17 cellular contexts compared by ENCODE assay signal in the genomic region with DNA sequence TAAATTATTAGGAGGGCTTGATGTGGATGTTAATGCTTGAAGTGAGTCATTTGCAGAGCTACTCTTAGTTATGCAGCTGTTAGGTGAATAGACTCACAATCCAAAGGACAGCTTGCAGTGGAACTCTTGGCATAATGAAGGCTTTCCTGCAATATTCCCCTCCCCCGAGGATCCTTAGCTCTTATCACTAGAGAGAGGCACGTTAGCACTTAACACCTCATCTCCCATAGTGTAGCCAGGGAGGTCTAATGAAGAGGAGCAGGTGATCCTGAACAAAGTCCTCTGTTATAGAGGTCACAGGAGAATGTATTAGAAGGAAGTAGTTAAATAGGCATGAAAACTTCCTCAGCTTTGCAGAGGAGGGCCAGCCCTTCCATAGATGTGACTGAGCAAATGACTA.
DNase-seq lines count a peak whose midpoint lies in the region; ATAC-seq and TF ChIP-seq lines count a peak whose summit lies in the region.
"Had no signal": no experiment of that assay in that cellular context is flagged by ENCODE, and none has a peak within 500 bp of the region (broad histone marks: within the 10 kb centered on the region; RNA-seq: fewer than 3 reads in every experiment).

No MANE protein-coding gene starts in this region.

- H3K9me3 ChIP-seq in OCI-LY7 (ENCODE audit: low read length): no peaks in the 10 kb centered on the region

- CTCF ChIA-PET in WTC11 (lab: Charles Lee) (no interaction called here), OCI-LY7 (lab: Charles Lee; ENCODE audit: unreplicated experiment) (no interaction called here)

- peak; percentile 43 for ATAC-seq in WTC11
- no peak for ATAC-seq in naive thymus-derived CD8-positive, alpha-beta T cell

- no peaks in the 10 kb centered on the region for H3K27me3 Mint-ChIP-seq in WTC11 (ENCODE audit: low read depth)
- no peaks in the 10 kb centered on the region for H3K27me3 Mint-ChIP-seq in naive thymus-derived CD8-positive, alpha-beta T cell
- H3K27me3 Mint-ChIP-seq: IgD-negative memory B cell had no signal

- DNase-seq in NCI-H82 (lab: John Stamatoyannopoulos, UW) (peak; percentile 47), NCI-H82 treated with DMSO at 0.1 percent for 48 hours (lab: John Stamatoyannopoulos, UW; ENCODE audit: unreplicated experiment) (no peak), NCI-H187 treated with DMSO at 0.1 percent for 48 hours (lab: John Stamatoyannopoulos, UW) (peak; percentile 12), WTC11 (ENCODE audit: low spot score) (no peak), retina (peak; percentile 5), NCI-H1436 treated with DMSO at 0.1 percent for 48 hours (lab: John Stamatoyannopoulos, UW) (no peak), OCI-LY7 (ENCODE audit: low spot score) (no peak)
- no peak for DNase-seq in naive thymus-derived CD8-positive, alpha-beta T cell
- DNase-seq: DMS153; H9; MV-4-11; NCI-H1436; NCI-H446 treated with DMSO at 0.1 percent for 48 hours; NK-92 treated with Interleukin-12 subunit alpha and Interleukin-12 subunit beta, amount 100 ng/mL, for 24 hours had no signal

- 0 out of 2 replicates have a peak, but pooled peaks cover 2% of the 10 kb centered on the region for H3K36me3 Mint-ChIP-seq in WTC11
- peaks cover 0 to 4% (median 0%) of the 10 kb centered on the region in 3 donors for H3K36me3 Mint-ChIP-seq in naive thymus-derived CD8-positive, alpha-beta T cell
- H3K36me3 Mint-ChIP-seq: IgD-negative memory B cell had no signal

- no peaks in the 10 kb centered on the region for H3K36me3 ChIP-seq in OCI-LY7 (ENCODE audit: insufficient read depth, low read length)

- H2AFZ ChIP-seq in OCI-LY7 (ENCODE audit: low read length): no peak overlapping the region

- no peak for TF ChIP-seq CTCF in WTC11 (IDR thresholded peaks at IDR 0.05)
- no peak for TF ChIP-seq CTCF in OCI-LY7 (conservative IDR thresholded peaks at IDR 0.05; ENCODE audit: low read length)

- H3K9me2 ChIP-seq in OCI-LY7 (ENCODE audit: insufficient read depth, low read length): no peaks in the 10 kb centered on the region

- no peak overlapping the region for H3K27ac Mint-ChIP-seq in WTC11
- H3K27ac Mint-ChIP-seq in naive thymus-derived CD8-positive, alpha-beta T cell: no peak overlapping the region
- H3K27ac Mint-ChIP-seq: H9, IgD-negative memory B cell had no signal

- no TSS peak for BruUV-seq in OCI-LY7 (replicated peaks; lab: Mats Ljungman, UMichigan)

- H4K20me1 ChIP-seq in OCI-LY7 (ENCODE audit: insufficient read depth, low read length): no peaks in the 10 kb centered on the region; the same call in 1 of the 2 replicates

- intact Hi-C loops in OCI-LY7 (cut with micrococcal nuclease; ENCODE audit: unreplicated experiment): no loop called here

- H3K9me3 Mint-ChIP-seq in WTC11: peaks cover 6% of the 10 kb centered on the region
- peaks cover 0 to 17% (median 3%) of the 10 kb centered on the region in 9 donors for H3K9me3 Mint-ChIP-seq in naive thymus-derived CD8-positive, alpha-beta T cell
- H3K9me3 Mint-ChIP-seq: H9 had no signal

- H3K4me2 ChIP-seq in OCI-LY7 (ENCODE audit: low read length): no peak overlapping the region

- POLR2A ChIA-PET in WTC11 (lab: Charles Lee) (interaction anchor here (1.1 kb wide), 1 partner anchor 70 kb away, joined by 3 read pairs; no protein-coding TSS in a partner anchor), OCI-LY7 (lab: Charles Lee) (interaction anchor here (0.6 kb wide), 1 partner anchor 557 kb away, joined by 3 read pairs; no protein-coding TSS in a partner anchor)
- POLR2A ChIA-PET in naive thymus-derived CD8-positive, alpha-beta T cell (lab: Charles Lee): no interaction called here

- no peak overlapping the region for H3K4me3 Mint-ChIP-seq in WTC11
- H3K4me3 Mint-ChIP-seq in naive thymus-derived CD8-positive, alpha-beta T cell: no peak overlapping the region
- H3K4me3 Mint-ChIP-seq: H9, IgD-negative memory B cell had no signal

- H3K79me2 ChIP-seq in OCI-LY7 (ENCODE audit: insufficient read depth, low read depth, low read length): no peaks in the 10 kb centered on the region

- no peak overlapping the region for H3K27ac ChIP-seq in OCI-LY7 (ENCODE audit: low read depth, low read length, poor library complexity, severe bottlenecking)
- H3K27ac ChIP-seq: C4-2B, RWPE1 had no signal

- H3K4me1 ChIP-seq in OCI-LY7 (ENCODE audit: insufficient read depth, low read length, poor library complexity, severe bottlenecking): no peaks in the 10 kb centered on the region

- H3K4me1 Mint-ChIP-seq in WTC11: peaks cover 12% of the 10 kb centered on the region
- no peaks in the 10 kb centered on the region for H3K4me1 Mint-ChIP-seq in naive thymus-derived CD8-positive, alpha-beta T cell
- H3K4me1 Mint-ChIP-seq: IgD-negative memory B cell had no signal

- H3K4me3 ChIP-seq in OCI-LY7 (ENCODE audit: low read depth, low read length, poor library complexity, severe bottlenecking): no peak overlapping the region

TF ChIP-seq in WTC11, 78 proteins besides CTCF, POLR2A, EP300 and RAD21 (continues in another document):
- TF ChIP-seq ZNF219 (CRISPR knock-in tag; IDR thresholded peaks at IDR 0.05; ENCODE audit: borderline replicate concordance) (no peak), KAT7 (CRISPR knock-in tag; IDR thresholded peaks at IDR 0.05; ENCODE audit: borderline replicate concordance) (no peak), HMGA2 (CRISPR knock-in tag; IDR thresholded peaks at IDR 0.05) (no peak), ZNF138 (CRISPR knock-in tag; conservative IDR thresholded peaks at IDR 0.05) (no peak), MYBL2 (CRISPR knock-in tag; IDR thresholded peaks at IDR 0.05) (no peak)
- TF ChIP-seq, protein P1, sequence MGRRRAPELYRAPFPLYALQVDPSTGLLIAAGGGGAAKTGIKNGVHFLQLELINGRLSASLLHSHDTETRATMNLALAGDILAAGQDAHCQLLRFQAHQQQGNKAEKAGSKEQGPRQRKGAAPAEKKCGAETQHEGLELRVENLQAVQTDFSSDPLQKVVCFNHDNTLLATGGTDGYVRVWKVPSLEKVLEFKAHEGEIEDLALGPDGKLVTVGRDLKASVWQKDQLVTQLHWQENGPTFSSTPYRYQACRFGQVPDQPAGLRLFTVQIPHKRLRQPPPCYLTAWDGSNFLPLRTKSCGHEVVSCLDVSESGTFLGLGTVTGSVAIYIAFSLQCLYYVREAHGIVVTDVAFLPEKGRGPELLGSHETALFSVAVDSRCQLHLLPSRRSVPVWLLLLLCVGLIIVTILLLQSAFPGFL (CRISPR knock-in tag; IDR thresholded peaks at IDR 0.05; ENCODE audit: borderline replicate concordance): no peak
- TF ChIP-seq, protein P2, sequence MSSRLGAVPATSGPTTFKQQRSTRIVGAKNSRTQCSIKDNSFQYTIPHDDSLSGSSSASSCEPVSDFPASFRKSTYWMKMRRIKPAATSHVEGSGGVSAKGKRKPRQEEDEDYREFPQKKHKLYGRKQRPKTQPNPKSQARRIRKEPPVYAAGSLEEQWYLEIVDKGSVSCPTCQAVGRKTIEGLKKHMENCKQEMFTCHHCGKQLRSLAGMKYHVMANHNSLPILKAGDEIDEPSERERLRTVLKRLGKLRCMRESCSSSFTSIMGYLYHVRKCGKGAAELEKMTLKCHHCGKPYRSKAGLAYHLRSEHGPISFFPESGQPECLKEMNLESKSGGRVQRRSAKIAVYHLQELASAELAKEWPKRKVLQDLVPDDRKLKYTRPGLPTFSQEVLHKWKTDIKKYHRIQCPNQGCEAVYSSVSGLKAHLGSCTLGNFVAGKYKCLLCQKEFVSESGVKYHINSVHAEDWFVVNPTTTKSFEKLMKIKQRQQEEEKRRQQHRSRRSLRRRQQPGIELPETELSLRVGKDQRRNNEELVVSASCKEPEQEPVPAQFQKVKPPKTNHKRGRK (CRISPR knock-in tag; IDR thresholded peaks at IDR 0.05; ENCODE audit: borderline replicate concordance): no peak
- TF ChIP-seq, protein P3, sequence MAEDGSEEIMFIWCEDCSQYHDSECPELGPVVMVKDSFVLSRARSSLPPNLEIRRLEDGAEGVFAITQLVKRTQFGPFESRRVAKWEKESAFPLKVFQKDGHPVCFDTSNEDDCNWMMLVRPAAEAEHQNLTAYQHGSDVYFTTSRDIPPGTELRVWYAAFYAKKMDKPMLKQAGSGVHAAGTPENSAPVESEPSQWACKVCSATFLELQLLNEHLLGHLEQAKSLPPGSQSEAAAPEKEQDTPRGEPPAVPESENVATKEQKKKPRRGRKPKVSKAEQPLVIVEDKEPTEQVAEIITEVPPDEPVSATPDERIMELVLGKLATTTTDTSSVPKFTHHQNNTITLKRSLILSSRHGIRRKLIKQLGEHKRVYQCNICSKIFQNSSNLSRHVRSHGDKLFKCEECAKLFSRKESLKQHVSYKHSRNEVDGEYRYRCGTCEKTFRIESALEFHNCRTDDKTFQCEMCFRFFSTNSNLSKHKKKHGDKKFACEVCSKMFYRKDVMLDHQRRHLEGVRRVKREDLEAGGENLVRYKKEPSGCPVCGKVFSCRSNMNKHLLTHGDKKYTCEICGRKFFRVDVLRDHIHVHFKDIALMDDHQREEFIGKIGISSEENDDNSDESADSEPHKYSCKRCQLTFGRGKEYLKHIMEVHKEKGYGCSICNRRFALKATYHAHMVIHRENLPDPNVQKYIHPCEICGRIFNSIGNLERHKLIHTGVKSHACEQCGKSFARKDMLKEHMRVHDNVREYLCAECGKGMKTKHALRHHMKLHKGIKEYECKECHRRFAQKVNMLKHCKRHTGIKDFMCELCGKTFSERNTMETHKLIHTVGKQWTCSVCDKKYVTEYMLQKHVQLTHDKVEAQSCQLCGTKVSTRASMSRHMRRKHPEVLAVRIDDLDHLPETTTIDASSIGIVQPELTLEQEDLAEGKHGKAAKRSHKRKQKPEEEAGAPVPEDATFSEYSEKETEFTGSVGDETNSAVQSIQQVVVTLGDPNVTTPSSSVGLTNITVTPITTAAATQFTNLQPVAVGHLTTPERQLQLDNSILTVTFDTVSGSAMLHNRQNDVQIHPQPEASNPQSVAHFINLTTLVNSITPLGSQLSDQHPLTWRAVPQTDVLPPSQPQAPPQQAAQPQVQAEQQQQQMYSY (CRISPR knock-in tag; IDR thresholded peaks at IDR 0.05): no peak

Comparison
In these comparisons a context has a peak if more than half of its experiments do, and no peak if none do; other contexts are left out.
1. DNase-seq: peak in NCI-H82 (single experiment), NCI-H187 treated with DMSO at 0.1 percent for 48 hours (single experiment) and retina (single experiment); none in NCI-H82 treated with DMSO at 0.1 percent for 48 hours (single experiment), WTC11 (single experiment), naive thymus-derived CD8-positive, alpha-beta T cell (0 of 10), NCI-H1436 treated with DMSO at 0.1 percent for 48 hours (single experiment) and OCI-LY7 (single experiment).